In the genomic region with DNA sequence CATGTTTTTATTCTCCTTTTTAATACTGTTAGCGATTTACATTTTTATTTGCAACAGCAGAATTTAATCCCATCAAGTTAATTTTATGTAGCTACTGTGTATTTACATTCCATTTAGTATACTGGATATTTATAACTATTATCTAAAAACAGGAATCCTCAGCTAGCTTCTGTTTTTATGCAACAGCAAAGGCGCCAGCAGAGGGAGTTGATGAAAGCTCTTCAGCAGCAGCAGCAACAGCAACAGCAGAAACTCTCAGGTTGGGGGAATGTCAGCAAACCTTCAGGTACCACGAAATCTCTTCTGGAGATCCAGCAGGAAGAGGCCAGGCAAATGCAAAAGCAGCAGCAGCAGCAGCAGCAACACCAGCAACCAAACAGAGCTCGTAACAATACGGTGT, we compare ENCODE assay signal across 1 cellular context.
TF ChIP-seq lines count a peak whose summit lies in the region.

No MANE protein-coding gene starts in this region.

TF ChIP-seq in H1, 55 proteins besides CTCF, POLR2A, EP300 and RAD21 (continued from another document):
- TF ChIP-seq HDAC6 (IDR thresholded peaks at IDR 0.05; ENCODE audit: low read depth, low read length): no peak
- no peak for TF ChIP-seq KDM4A (IDR thresholded peaks at IDR 0.05; ENCODE audit: low read depth, low read length, severe bottlenecking)
- TF ChIP-seq KDM5A (IDR thresholded peaks at IDR 0.05; ENCODE audit: low read length): no peak
